In the genomic region with DNA sequence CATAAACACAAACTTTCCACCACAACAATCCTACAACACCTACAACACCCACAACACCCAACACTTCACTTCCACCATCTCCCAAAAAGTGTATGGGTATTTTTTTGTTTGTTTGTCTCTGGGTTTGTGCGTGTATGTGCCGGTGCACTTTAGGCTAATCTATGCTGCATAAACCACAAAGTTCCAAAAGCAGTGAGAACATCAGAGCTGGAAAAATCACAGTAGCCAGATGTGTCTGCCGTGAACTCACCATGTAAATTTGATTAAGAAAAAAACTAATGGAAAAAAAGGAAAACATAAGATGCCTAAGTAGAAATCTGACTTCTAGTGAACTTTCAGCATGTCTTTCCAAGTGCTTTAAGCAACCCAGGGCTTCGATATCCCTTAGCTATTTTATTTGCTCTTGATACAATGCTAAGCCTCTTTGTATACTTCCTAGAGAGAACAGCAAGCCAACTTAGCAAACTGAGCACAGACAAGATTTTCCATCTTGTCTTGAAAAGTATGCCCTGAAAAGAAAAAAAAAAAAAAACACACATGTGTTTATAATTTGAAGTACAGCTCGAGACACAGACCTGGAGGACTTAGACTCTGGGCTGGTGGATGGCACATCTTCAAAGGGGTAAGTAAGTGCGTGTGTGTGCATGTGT, we compare ENCODE assay signal across 22 cellular contexts.
DNase-seq lines count a peak whose midpoint lies in the region; ATAC-seq and TF ChIP-seq lines count a peak whose summit lies in the region.
"Had no signal": no experiment of that assay in that cellular context is flagged by ENCODE, and none has a peak within 500 bp of the region (broad histone marks: within the 10 kb centered on the region; RNA-seq: fewer than 3 reads in every experiment).

No MANE protein-coding gene starts in this region.

- DNase-seq in Panc1 (ENCODE audit: low read depth, low spot score) (no peak), endothelial cell (ENCODE audit: low spot score) (no peak), nephron progenitor cell (no peak), transverse colon (no peak), NCI-H1694 (lab: John Stamatoyannopoulos, UW) (no peak), superior temporal gyrus (ENCODE audit: extremely low spot score) (no peak)
- DNase-seq: activated CD4-positive, alpha-beta T cell treated with anti-CD3 and anti-CD28 coated beads, Interleukin-2, amount 50 U/mL, for 1 hour; dorsolateral prefrontal cortex; erythroblast; GDM1; hippocampal formation; midbrain; MM.1S; NCI-H446 treated with DMSO at 0.1 percent for 48 hours; retina; stimulated activated CD4-positive, alpha-beta T cell treated with anti-CD3 and anti-CD28 coated beads, Interleukin-1b, Interleukin-23, amount 100 ng/mL, for 48 hours had no signal

- CTCF ChIA-PET in Panc1 (lab: Charles Lee), result interaction anchor here (0.6 kb wide), 1 partner anchor 24 kb away, joined by 3 read pairs; no protein-coding TSS in a partner anchor

- H3K36me3 ChIP-seq in Panc1 (ENCODE audit: control insufficient read depth, insufficient read depth, low read length), result peaks cover 17% of the 10 kb centered on the region
- H3K36me3 ChIP-seq in transverse colon, result no peaks in the 10 kb centered on the region
- H3K36me3 ChIP-seq: BLaER1 had no signal

- H3K4me3 Mint-ChIP-seq in endothelial cell (ENCODE audit: unreplicated experiment) (no peak overlapping the region), nephron progenitor cell (no peak overlapping the region)
- H3K4me3 Mint-ChIP-seq: activated naive CD4-positive, alpha-beta T cell treated with anti-CD3 and anti-CD28 coated beads, Interleukin-2, amount 50 U/mL, for 24 hours had no signal

- no peak for ATAC-seq in Panc1
- ATAC-seq in GM21529 (IDR thresholded peaks at IDR 0.05; ENCODE audit: unreplicated experiment), result no peak
- no peak for ATAC-seq in HG03354 (IDR thresholded peaks at IDR 0.05; ENCODE audit: poor library complexity, severe bottlenecking, unreplicated experiment)
- ATAC-seq: HepG2 had no signal

- H3K27me3 ChIP-seq in Panc1 (ENCODE audit: control insufficient read depth, insufficient read depth, low read length), result no peaks in the 10 kb centered on the region
- H3K27me3 ChIP-seq in transverse colon, result no peaks in the 10 kb centered on the region
- H3K27me3 ChIP-seq: BLaER1, dorsolateral prefrontal cortex, SJSA1 had no signal

- TF ChIP-seq CTCF in Panc1 (IDR thresholded peaks at IDR 0.05), result no peak
- TF ChIP-seq CTCF in endothelial cell (IDR thresholded peaks at IDR 0.05; ENCODE audit: unreplicated experiment), result no peak
- no peak for TF ChIP-seq CTCF in nephron progenitor cell (IDR thresholded peaks at IDR 0.05)
- no peak for TF ChIP-seq CTCF in transverse colon (IDR thresholded peaks at IDR 0.05)

- POLR2A ChIA-PET in Panc1 (lab: Charles Lee), result interaction anchor here (0.6 kb wide), 2 partner anchors 76 to 194 kb away, joined by 3 to 5 read pairs; no protein-coding TSS in a partner anchor

- BruUV-seq in Panc1 (replicated peaks; lab: Mats Ljungman, UMichigan), result no TSS peak

- WGBS in transverse colon (ENCODE audit: low coverage in 1 of 2), 2 donors, result 59 to 70% methylated on average over 6 of the region's 6 CpGs

- no peaks in the 10 kb centered on the region for H3K9me3 ChIP-seq in Panc1 (ENCODE audit: control insufficient read depth, insufficient read depth, low read depth, low read length)
- no peaks in the 10 kb centered on the region for H3K9me3 ChIP-seq in transverse colon
- H3K9me3 ChIP-seq: BLaER1, SJSA1 had no signal

- H3K4me1 ChIP-seq in Panc1 (ENCODE audit: control insufficient read depth, insufficient read depth, low read length), result peaks cover 95% of the 10 kb centered on the region
- peaks cover 0 to 16% (median 7%) of the 10 kb centered on the region in 4 donors for H3K4me1 ChIP-seq in transverse colon

- TF ChIP-seq POLR2A in transverse colon (IDR thresholded peaks at IDR 0.05), result no peak

- peak overlapping the region; percentile 100 for H3K27ac ChIP-seq in Panc1 (ENCODE audit: low read length)
- H3K27ac ChIP-seq in transverse colon, result peak overlapping the region; percentile 24 to 59 (median 36)
- H3K27ac ChIP-seq: BLaER1, SJSA1 had no signal

- H3K4me1 Mint-ChIP-seq in endothelial cell (ENCODE audit: unreplicated experiment) (peaks cover 35% of the 10 kb centered on the region), nephron progenitor cell (peaks cover 41% of the 10 kb centered on the region)
- H3K4me1 Mint-ChIP-seq: activated naive CD4-positive, alpha-beta T cell treated with anti-CD3 and anti-CD28 coated beads, Interleukin-2, amount 50 U/mL, for 24 hours had no signal

- H3K4me3 ChIP-seq in Panc1 (ENCODE audit: low read depth in 2 of 2, low read length in 2 of 2) (no peak overlapping the region), transverse colon (no peak overlapping the region)
- H3K4me3 ChIP-seq: BLaER1, dorsolateral prefrontal cortex, SJSA1 had no signal

- in situ Hi-C loops in Panc1 (cut with HindIII; ENCODE audit: low pct_unique_long_range_greater_than_20kb, low sequenced_read_pairs) (no loop called here), transverse colon (cut with MboI; ENCODE audit: low pct_ligation_motif_present in 1 of 4, low pct_unique_long_range_greater_than_20kb in 1 of 4, low sequenced_read_pairs in 3 of 4) (no loop called here)

- H3K36me3 Mint-ChIP-seq in endothelial cell (ENCODE audit: low read depth, unreplicated experiment) (peaks cover 18% of the 10 kb centered on the region), nephron progenitor cell (ENCODE audit: low read depth) (peaks cover 28% of the 10 kb centered on the region)
- H3K36me3 Mint-ChIP-seq: activated naive CD4-positive, alpha-beta T cell treated with anti-CD3 and anti-CD28 coated beads, Interleukin-2, amount 50 U/mL, for 24 hours had no signal

- H3K9me3 Mint-ChIP-seq in endothelial cell (ENCODE audit: unreplicated experiment), result no peaks in the 10 kb centered on the region
- no peaks in the 10 kb centered on the region for H3K9me3 Mint-ChIP-seq in nephron progenitor cell
- H3K9me3 Mint-ChIP-seq: activated naive CD4-positive, alpha-beta T cell treated with anti-CD3 and anti-CD28 coated beads, Interleukin-2, amount 50 U/mL, for 24 hours had no signal

- intact Hi-C loops in Panc1 (cut with micrococcal nuclease; ENCODE audit: unreplicated experiment), result no loop called here
- intact Hi-C loops in transverse colon (cut with DNase I; ENCODE audit: low total_unique reads), result no loop called here

- peak overlapping the region; percentile 3 for H3K27ac Mint-ChIP-seq in endothelial cell (ENCODE audit: unreplicated experiment)
- H3K27ac Mint-ChIP-seq in nephron progenitor cell, result peak overlapping the region; percentile 96
- H3K27ac Mint-ChIP-seq: activated naive CD4-positive, alpha-beta T cell treated with anti-CD3 and anti-CD28 coated beads, Interleukin-2, amount 50 U/mL, for 24 hours had no signal

- H3K27me3 Mint-ChIP-seq in endothelial cell (ENCODE audit: unreplicated experiment) (peaks cover 7% of the 10 kb centered on the region), nephron progenitor cell (ENCODE audit: low read depth, poor library complexity) (no peaks in the 10 kb centered on the region)
- H3K27me3 Mint-ChIP-seq: activated naive CD4-positive, alpha-beta T cell treated with anti-CD3 and anti-CD28 coated beads, Interleukin-2, amount 50 U/mL, for 24 hours had no signal

- TF ChIP-seq EP300 in transverse colon (IDR thresholded peaks at IDR 0.05; ENCODE audit: low read depth), result no peak
